ENCODE assay signal across 11 cellular contexts in the genomic region with DNA sequence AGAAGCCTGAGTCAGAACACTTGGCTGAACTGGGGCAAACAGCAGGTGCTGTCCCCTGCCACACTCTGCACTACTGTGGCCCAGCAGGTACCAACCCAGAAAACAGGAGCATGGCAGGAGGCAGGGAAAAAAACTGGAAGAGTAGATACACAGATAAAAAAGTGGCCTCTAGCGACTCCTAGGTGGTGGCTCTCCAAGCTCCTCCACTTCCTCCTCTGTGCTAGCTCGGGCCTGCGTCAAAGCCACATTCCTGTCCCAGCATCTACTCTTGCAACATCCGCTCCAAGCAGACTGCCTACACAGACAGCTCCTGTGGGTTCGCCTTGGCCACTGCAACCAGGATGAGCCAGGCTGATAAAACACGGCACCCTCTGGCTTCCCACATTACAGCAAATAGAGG. TPM values are rescaled to one million over a fixed set of nuclear protein-coding genes. Genes with fewer than 3 reads are reported as not detected.
DNase-seq lines count a peak whose midpoint lies in the region; ATAC-seq, FAIRE-seq and TF ChIP-seq lines count a peak whose summit lies in the region.
"Had no signal": no experiment of that assay in that cellular context is flagged by ENCODE, and none has a peak within 500 bp of the region (broad histone marks: within the 10 kb centered on the region; RNA-seq: fewer than 3 reads in every experiment).

No MANE protein-coding gene starts in this region.

- H3K27ac Mint-ChIP-seq in activated naive CD8-positive, alpha-beta T cell treated with anti-CD3 and anti-CD28 coated beads, Interleukin-2, amount 50 U/mL, for 24 hours = no peak overlapping the region
- no peak overlapping the region for H3K27ac Mint-ChIP-seq in activated naive CD8-positive, alpha-beta T cell treated with anti-CD3 and anti-CD28 coated beads for 36 hours

- no peaks in the 10 kb centered on the region for H3K79me2 ChIP-seq in K562 (ENCODE audit: control insufficient read depth, insufficient read depth, low read length)

- H3K4me3 Mint-ChIP-seq in activated naive CD8-positive, alpha-beta T cell treated with anti-CD3 and anti-CD28 coated beads, Interleukin-2, amount 50 U/mL, for 24 hours = no peak overlapping the region
- no peak overlapping the region for H3K4me3 Mint-ChIP-seq in activated naive CD8-positive, alpha-beta T cell treated with anti-CD3 and anti-CD28 coated beads for 36 hours

- TF ChIP-seq EP300 in K562 (IDR thresholded peaks at IDR 0.05; ENCODE audit: low read length) = no peak
- TF ChIP-seq EP300 in upper lobe of left lung (IDR thresholded peaks at IDR 0.05) = no peak

- CTCF ChIA-PET in K562 (lab: Yijun Ruan, JAX; ENCODE audit: low intra/inter-chr PET ratio) = interaction anchor here (0.7 kb wide), 1 partner anchor 122 kb away, joined by 3 read pairs; no protein-coding TSS in a partner anchor

- H3K4me2 ChIP-seq in K562 (ENCODE audit: insufficient read depth, low read length) = no peak overlapping the region

- TF ChIP-seq RAD21 in K562 (CRISPR knock-in tag; conservative IDR thresholded peaks at IDR 0.05 in 1 of 2, IDR thresholded peaks at IDR 0.05 in 1 of 2) = peak; percentile 61 to 62

- intact Hi-C loops in K562 (cut with micrococcal nuclease) = loop anchor here (1.0 kb wide), 1 partner anchor 120 kb away; no protein-coding TSS in a partner anchor

- peak in 2 of 3 experiments; percentile 38 to 57; a peak in 2 of 6 replicates for TF ChIP-seq CTCF in K562 (IDR thresholded peaks at IDR 0.05 in 2 of 3, conservative IDR thresholded peaks at IDR 0.05 in 1 of 3; ENCODE audit: insufficient read depth in 2 of 3, low read depth in 1 of 3, low read length in 3 of 3)
- TF ChIP-seq CTCF in upper lobe of left lung (IDR thresholded peaks at IDR 0.05) = no peak

- H3K27me3 Mint-ChIP-seq in activated naive CD8-positive, alpha-beta T cell treated with anti-CD3 and anti-CD28 coated beads, Interleukin-2, amount 50 U/mL, for 24 hours = peaks cover 11% of the 10 kb centered on the region
- H3K27me3 Mint-ChIP-seq in activated naive CD8-positive, alpha-beta T cell treated with anti-CD3 and anti-CD28 coated beads for 36 hours = peaks cover 9% of the 10 kb centered on the region

- 36% methylated on average over 6 of the region's 6 CpGs for WGBS in K562 (ENCODE audit: insufficient coverage, low coverage, missing lambda C conversion rate)
- 31 to 51% methylated on average over 6 of the region's 6 CpGs for WGBS in upper lobe of left lung, 2 donors

- TF ChIP-seq POLR2A in K562 (conservative IDR thresholded peaks at IDR 0.05) (no peak), upper lobe of left lung (IDR thresholded peaks at IDR 0.05) (no peak)

- H3K4me1 ChIP-seq in K562 (replicated peaks in 1 of 2; ENCODE audit: control insufficient read depth in 2 of 2, insufficient read depth in 2 of 2, low read length in 2 of 2) = peaks cover 0 to 22% of the 10 kb centered on the region in 2 experiments; a peak in 4 of 5 replicates
- no peaks in the 10 kb centered on the region for H3K4me1 ChIP-seq in upper lobe of left lung

- in situ Hi-C loops in K562 (cut with MboI) = no loop called here
- in situ Hi-C loops in G401 (cut with HindIII; ENCODE audit: low sequenced_read_pairs) = no loop called here

- H3K27ac ChIP-seq in K562 (ENCODE audit: extremely low read depth, low read depth, low read length) (peak overlapping the region; percentile 45; the same call in 1 of the 3 replicates), upper lobe of left lung (no peak overlapping the region)

- H2AFZ ChIP-seq in K562 (ENCODE audit: low read depth, low read length) = peak overlapping the region; percentile 53; the same call in 1 of the 2 replicates

- H3K4me3 ChIP-seq in K562 = no peak overlapping the region
- no peak overlapping the region for H3K4me3 ChIP-seq in upper lobe of left lung

- H3K4me1 Mint-ChIP-seq in activated naive CD8-positive, alpha-beta T cell treated with anti-CD3 and anti-CD28 coated beads, Interleukin-2, amount 50 U/mL, for 24 hours = no peaks in the 10 kb centered on the region
- no peaks in the 10 kb centered on the region for H3K4me1 Mint-ChIP-seq in activated naive CD8-positive, alpha-beta T cell treated with anti-CD3 and anti-CD28 coated beads for 36 hours

- no peaks in the 10 kb centered on the region for H3K9me1 ChIP-seq in K562 (ENCODE audit: control insufficient read depth, insufficient read depth, low read length)

- no peak for DNase-seq in activated naive CD8-positive, alpha-beta T cell treated with anti-CD3 and anti-CD28 coated beads, Interleukin-2, amount 50 U/mL, for 24 hours
- DNase-seq in activated naive CD8-positive, alpha-beta T cell treated with anti-CD3 and anti-CD28 coated beads for 36 hours = no peak
- DNase-seq in K562 (ENCODE audit: extremely low read depth in 1 of 4, low spot score in 3 of 4) (peak in 2 of 4 experiments; percentile 8 to 40), inferior parietal cortex (ENCODE audit: extremely low spot score) (peak; percentile 24), upper lobe of left lung (peak in 1 of 2 donors; percentile 42), G401 (ENCODE audit: low spot score) (no peak)

- H3K36me3 ChIP-seq in K562 (ENCODE audit: control insufficient read depth, insufficient read depth, low read length) (no peaks in the 10 kb centered on the region), upper lobe of left lung (no peaks in the 10 kb centered on the region)

- H3K9ac ChIP-seq in K562 (ENCODE audit: insufficient read depth in 1 of 2, low read depth in 2 of 2, low read length in 2 of 2) = no peak overlapping the region

- H3K27me3 ChIP-seq in K562 (ENCODE audit: control insufficient read depth in 2 of 2, insufficient read depth in 2 of 2, low read length in 2 of 2) (no peaks in the 10 kb centered on the region), upper lobe of left lung (no peaks in the 10 kb centered on the region)

- BruUV-seq in K562 (replicated peaks; lab: Mats Ljungman, UMichigan) = no TSS peak

- H3K36me3 Mint-ChIP-seq in activated naive CD8-positive, alpha-beta T cell treated with anti-CD3 and anti-CD28 coated beads, Interleukin-2, amount 50 U/mL, for 24 hours (ENCODE audit: low read depth) = no peaks in the 10 kb centered on the region
- no peaks in the 10 kb centered on the region for H3K36me3 Mint-ChIP-seq in activated naive CD8-positive, alpha-beta T cell treated with anti-CD3 and anti-CD28 coated beads for 36 hours

- no peaks in the 10 kb centered on the region for H4K20me1 ChIP-seq in K562 (replicated peaks; ENCODE audit: control insufficient read depth, insufficient read depth, low read length)

- H3K9me3 Mint-ChIP-seq in activated naive CD8-positive, alpha-beta T cell treated with anti-CD3 and anti-CD28 coated beads, Interleukin-2, amount 50 U/mL, for 24 hours = no peaks in the 10 kb centered on the region
- H3K9me3 Mint-ChIP-seq in activated naive CD8-positive, alpha-beta T cell treated with anti-CD3 and anti-CD28 coated beads for 36 hours = no peaks in the 10 kb centered on the region

- H3K9me3 ChIP-seq in K562 (replicated peaks; ENCODE audit: control insufficient read depth, insufficient read depth, low read depth, low read length) (no peaks in the 10 kb centered on the region), upper lobe of left lung (no peaks in the 10 kb centered on the region)

- POLR2A ChIA-PET in K562 (lab: Yijun Ruan, JAX) = interaction anchor here (1.0 kb wide), 1 partner anchor 9 kb away, joined by 4 read pairs; no protein-coding TSS in a partner anchor

- no peak for FAIRE-seq in K562 (lab: Jason Lieb, UNC)

- peak; percentile 15 for ATAC-seq in activated naive CD8-positive, alpha-beta T cell treated with anti-CD3 and anti-CD28 coated beads, Interleukin-2, amount 50 U/mL, for 24 hours
- peak; percentile 84 for ATAC-seq in K562
- ATAC-seq in upper lobe of left lung (ENCODE audit: low FRiP score in 2 of 2) = peak; percentile 61 to 85
- no peak for ATAC-seq in HG03095 (IDR thresholded peaks at IDR 0.05; ENCODE audit: unreplicated experiment)
- no peak for ATAC-seq in HG03378 (IDR thresholded peaks at IDR 0.05; ENCODE audit: unreplicated experiment)

RNA-seq across cellular contexts. Expression of gene OR8B12, which starts 6.9 kb away (rescaled TPM):
- total RNA-seq in activated naive CD8-positive, alpha-beta T cell treated with anti-CD3 and anti-CD28 coated beads for 36 hours = not detected
- total RNA-seq in K562 (2011; cell fraction: chromatin; rRNA removed; ENCODE audit: low replicate concordance) = not detected in 2 replicates
- total RNA-seq in K562 (2011; cell fraction: nucleolus; rRNA removed) = not detected in 2 replicates
- total RNA-seq in K562 (2011; cell fraction: nucleoplasm; rRNA removed) = not detected in 2 replicates
- total RNA-seq in K562 (2014; rRNA removed) (not detected in 2 replicates), K562 (2014; rRNA removed; fragmentation: Illumina TruSeq; extraction: Trizol) (not detected in 2 replicates), K562 (2015; rRNA removed; fragmentation: Illumina TruSeq; extraction: Trizol) (not detected in 2 replicates), K562 (2021) (not detected in 2 replicates), upper lobe of left lung (not detected)
- polyA plus RNA-seq in K562 (2011; rRNA removed) (not detected in 2 replicates), K562 (2014; fragmentation: Illumina TruSeq; extraction: Trizol) (not detected in 2 replicates), K562 (2014; fragmentation: Nextera tagmentation; extraction: Ambion mirVana) (under 1 TPM in 1 of 2 experiments, not detected in 1; 0.06 TPM), K562 (2014; rRNA removed) (not detected in 2 replicates)
- not detected in 2 replicates for polyA plus RNA-seq in K562 (2011; cell fraction: cytosol; rRNA removed)
- not detected in 2 replicates for polyA plus RNA-seq in K562 (2011; cell fraction: nucleus; rRNA removed)
- 0.17 and 0.21 TPM in 2 replicates for polyA plus RNA-seq in K562 (2012)
- not detected in 2 replicates for polyA minus RNA-seq in K562 (2011; rRNA and poly(A)+ RNA removed)
- polyA minus RNA-seq in K562 (2011; cell fraction: cytosol; rRNA and poly(A)+ RNA removed) = not detected in 2 replicates
- polyA minus RNA-seq in K562 (2011; cell fraction: nucleus; rRNA and poly(A)+ RNA removed) = 0.22 TPM in 1 of 2 replicates, not detected in the other
- total RNA-seq in G401 (2014; rRNA removed; shearing (Covaris generic)) = not detected in 2 replicates
- total RNA-seq: activated CD8-positive, alpha-beta memory T cell treated with anti-CD3 and anti-CD28 coated beads for 36 hours; dermis microvascular lymphatic vessel endothelial cell had no signal
- polyA plus RNA-seq: AG04450 had no signal

RNA-seq across cellular contexts. Expression of gene OR8A1, which starts 33.3 kb away (rescaled TPM):
- not detected for total RNA-seq in activated naive CD8-positive, alpha-beta T cell treated with anti-CD3 and anti-CD28 coated beads for 36 hours
- total RNA-seq in K562 (2011; cell fraction: chromatin; rRNA removed; ENCODE audit: low replicate concordance) = 3.7 and 7.0 TPM in 2 replicates
- total RNA-seq in K562 (2011; cell fraction: nucleolus; rRNA removed) = 0.83 and 1.6 TPM in 2 replicates
- total RNA-seq in K562 (2011; cell fraction: nucleoplasm; rRNA removed) = 3.6 and 11.8 TPM in 2 replicates
- total RNA-seq in K562 (2014; rRNA removed) (0.27 and 0.33 TPM in 2 replicates), K562 (2014; rRNA removed; fragmentation: Illumina TruSeq; extraction: Trizol) (1.5 and 2.0 TPM in 2 replicates), K562 (2015; rRNA removed; fragmentation: Illumina TruSeq; extraction: Trizol) (2.3 and 2.7 TPM in 2 replicates), K562 (2021) (1.4 and 1.7 TPM in 2 replicates), upper lobe of left lung (not detected)
- polyA plus RNA-seq in K562 (2011; rRNA removed) (1.5 and 2.6 TPM in 2 replicates), K562 (2014; fragmentation: Illumina TruSeq; extraction: Trizol) (1.4 and 1.9 TPM in 2 replicates), K562 (2014; fragmentation: Nextera tagmentation; extraction: Ambion mirVana) (under 1 TPM; 0.48 to 0.63 TPM), K562 (2014; rRNA removed) (0.46 and 1.0 TPM in 2 replicates)
- polyA plus RNA-seq in K562 (2011; cell fraction: cytosol; rRNA removed) = 1.6 and 1.8 TPM in 2 replicates
- polyA plus RNA-seq in K562 (2011; cell fraction: nucleus; rRNA removed) = 4.4 and 7.0 TPM in 2 replicates
- polyA plus RNA-seq in K562 (2012) = 1.0 and 2.1 TPM in 2 replicates
- 3.6 and 5.2 TPM in 2 replicates for polyA minus RNA-seq in K562 (2011; rRNA and poly(A)+ RNA removed)
- 0.76 TPM in 1 of 2 replicates, not detected in the other for polyA minus RNA-seq in K562 (2011; cell fraction: cytosol; rRNA and poly(A)+ RNA removed)
- 3.8 and 4.3 TPM in 2 replicates for polyA minus RNA-seq in K562 (2011; cell fraction: nucleus; rRNA and poly(A)+ RNA removed)
- total RNA-seq in G401 (2014; rRNA removed; shearing (Covaris generic)) = not detected in 2 replicates
- total RNA-seq: activated CD8-positive, alpha-beta memory T cell treated with anti-CD3 and anti-CD28 coated beads for 36 hours; dermis microvascular lymphatic vessel endothelial cell had no signal
- polyA plus RNA-seq: AG04450 had no signal

Comparison
In these comparisons a context has a peak if more than half of its experiments do, and no peak if none do; other contexts are left out.
1. ATAC-seq: peak in activated naive CD8-positive, alpha-beta T cell treated with anti-CD3 and anti-CD28 coated beads, Interleukin-2, amount 50 U/mL, for 24 hours (single experiment), K562 (single experiment) and upper lobe of left lung (2 of 2); none in HG03095 (single experiment) and HG03378 (single experiment).
2. CTCF ChIP-seq: peak in K562 (2 of 3); none in upper lobe of left lung (0 of 6).